Comparison of ENCODE assay signal across 9 cellular contexts in the genomic region with DNA sequence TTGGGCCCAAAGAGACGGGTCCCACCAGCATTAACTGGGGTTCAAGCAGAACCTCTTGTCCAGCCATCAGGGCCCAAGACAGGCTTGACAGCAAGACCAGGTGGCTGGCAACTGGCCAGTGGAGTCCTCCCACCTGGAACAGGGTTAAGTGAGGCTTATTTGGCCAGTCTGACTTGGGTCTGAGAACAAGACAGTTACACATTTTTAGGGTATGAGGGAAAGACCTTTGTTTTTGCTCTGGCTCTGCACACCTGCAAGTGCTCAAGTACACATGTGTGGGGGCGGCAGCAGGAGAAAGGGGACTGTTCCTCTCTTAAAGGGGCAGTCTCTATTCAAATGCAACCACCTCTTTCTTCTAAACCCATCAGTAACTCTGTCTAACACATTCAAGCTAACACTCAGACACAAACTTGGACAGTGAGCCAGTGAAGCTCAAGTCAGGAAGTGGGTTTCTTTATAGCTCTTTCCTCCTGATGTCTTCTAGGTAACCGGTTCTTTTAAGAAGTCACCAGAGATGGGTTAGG.
DNase-seq lines count a peak whose midpoint lies in the region; ATAC-seq and TF ChIP-seq lines count a peak whose summit lies in the region.
"Had no signal": no experiment of that assay in that cellular context is flagged by ENCODE, and none has a peak within 500 bp of the region (broad histone marks: within the 10 kb centered on the region; RNA-seq: fewer than 3 reads in every experiment).

No MANE protein-coding gene starts in this region.

- no peak overlapping the region for H3K27ac ChIP-seq in testis
- H3K27ac ChIP-seq: 22Rv1 had no signal

- no peaks in the 10 kb centered on the region for H3K36me3 ChIP-seq in testis (ENCODE audit: low read depth, missing control alignments)

- peak; percentile 9 for DNase-seq in DMS53 (lab: John Stamatoyannopoulos, UW)
- DNase-seq in DMS53 treated with DMSO at 0.1 percent for 48 hours (lab: John Stamatoyannopoulos, UW; ENCODE audit: unreplicated experiment), result no peak
- no peak for DNase-seq in inferior parietal cortex (ENCODE audit: extremely low spot score)
- DNase-seq in CD14-positive monocyte (ENCODE audit: low spot score), result no peak
- no peak for DNase-seq in testis

- H3K4me3 Mint-ChIP-seq in nephron (no peak overlapping the region), CD14-positive monocyte (peak overlapping the region in 1 of 2 donors; percentile 45)

- intact Hi-C loops in CD14-positive monocyte (cut with micrococcal nuclease), result no loop called here
- intact Hi-C loops in testis (cut with DNase I; ENCODE audit: low total_unique reads), result no loop called here

- no peak overlapping the region for H3K4me3 ChIP-seq in testis

- TF ChIP-seq CTCF in nephron (IDR thresholded peaks at IDR 0.05; ENCODE audit: unreplicated experiment in 3 of 3), result no peak
- no peak for TF ChIP-seq CTCF in CD14-positive monocyte (IDR thresholded peaks at IDR 0.05)
- no peak for TF ChIP-seq CTCF in testis (IDR thresholded peaks at IDR 0.05)

- H3K4me1 Mint-ChIP-seq in nephron (peaks cover 37% of the 10 kb centered on the region), CD14-positive monocyte (peaks cover 6% of the 10 kb centered on the region)

- no peaks in the 10 kb centered on the region for H3K27me3 ChIP-seq in testis

- H3K9me3 Mint-ChIP-seq in nephron (no peaks in the 10 kb centered on the region), CD14-positive monocyte (no peaks in the 10 kb centered on the region)

- no peaks in the 10 kb centered on the region for H3K9me3 ChIP-seq in testis

- ATAC-seq in HG02798 (IDR thresholded peaks at IDR 0.05; ENCODE audit: poor library complexity, unreplicated experiment), result peak; percentile 56

- peak; percentile 64 for TF ChIP-seq POLR2A in Raji (IDR thresholded peaks at IDR 0.05; ENCODE audit: insufficient read depth, low read depth, low read length)
- no peak for TF ChIP-seq POLR2A in testis (IDR thresholded peaks at IDR 0.05)

- 77 to 82% methylated on average over 3 of the region's 3 CpGs for WGBS in testis, 2 donors

- peaks cover 18% of the 10 kb centered on the region for H3K4me1 ChIP-seq in testis

- H3K27me3 Mint-ChIP-seq in nephron (ENCODE audit: low read depth) (peaks cover 5% of the 10 kb centered on the region), CD14-positive monocyte (ENCODE audit: low read depth in 3 of 3) (peaks cover 2 to 4% (median 2%) of the 10 kb centered on the region in 3 donors)

- peak overlapping the region in 2 of 3 experiments; percentile 13 to 28 for H3K27ac Mint-ChIP-seq in nephron
- H3K27ac Mint-ChIP-seq in CD14-positive monocyte, result peak overlapping the region in 1 of 7 donors; percentile 85

- H3K36me3 Mint-ChIP-seq in nephron (ENCODE audit: low read depth), result peaks cover 85% of the 10 kb centered on the region
- H3K36me3 Mint-ChIP-seq in CD14-positive monocyte, result peaks cover 7 to 34% of the 10 kb centered on the region in 2 donors
